In genomic region chr1:27476222-27476621, GRCh38 we compare ENCODE assay signal across 15 cellular contexts. TPM values are rescaled to one million over a fixed set of nuclear protein-coding genes. Genes with fewer than 3 reads are reported as not detected.
DNase-seq lines count a peak whose midpoint lies in the region; ATAC-seq, FAIRE-seq and TF ChIP-seq lines count a peak whose summit lies in the region.
"Had no signal": no experiment of that assay in that cellular context is flagged by ENCODE, and none has a peak within 500 bp of the region (broad histone marks: within the 10 kb centered on the region; RNA-seq: fewer than 3 reads in every experiment).

No MANE protein-coding gene starts in this region.

- H3K9me3 Mint-ChIP-seq in brain, result peaks cover 0 to 3% (median 0%) of the 10 kb centered on the region in 5 experiments

- peak; percentile 31 for ATAC-seq in sciatic nerve
- ATAC-seq in GM19023 (IDR thresholded peaks at IDR 0.05; ENCODE audit: unreplicated experiment), result no peak

- peaks cover 34% of the 10 kb centered on the region for H3K4me1 Mint-ChIP-seq in brain

- peak; percentile 48 for DNase-seq in activated CD8-positive, alpha-beta memory T cell treated with anti-CD3 and anti-CD28 coated beads for 24 hours
- no peak for DNase-seq in activated CD8-positive, alpha-beta memory T cell treated with anti-CD3 and anti-CD28 coated beads, Interleukin-2, amount 50 U/mL, for 4 hours
- DNase-seq in GM18507 (ENCODE audit: extremely low spot score, insufficient read length, low read depth) (no peak), sciatic nerve (ENCODE audit: low spot score) (no peak), foreskin fibroblast (no peak), NCI-H2227 (lab: John Stamatoyannopoulos, UW; ENCODE audit: unreplicated experiment) (no peak)
- DNase-seq: MV-4-11, NCI-H510A, occipital lobe had no signal

- H3K27ac Mint-ChIP-seq in brain, result peak overlapping the region in 3 of 5 experiments; percentile 59 to 61 (median 59)

- no peak overlapping the region for H3K4me3 Mint-ChIP-seq in brain

- peak; percentile 65 for FAIRE-seq in GM18507 (lab: Jason Lieb, UNC)

- H3K36me3 Mint-ChIP-seq in brain, result peaks cover 60% of the 10 kb centered on the region

- H3K4me3 ChIP-seq in foreskin fibroblast (ENCODE audit: low read depth in 1 of 2, low read length in 2 of 2), result no peak overlapping the region
- H3K4me3 ChIP-seq: ascending aorta, lung, smooth muscle cell, tibial nerve had no signal

- intact Hi-C loops in sciatic nerve (cut with DNase I), result no loop called here

- TF ChIP-seq CTCF in brain (conservative IDR thresholded peaks at IDR 0.05) (no peak), foreskin fibroblast (IDR thresholded peaks at IDR 0.05; ENCODE audit: low read depth, low read length) (no peak)

- no peaks in the 10 kb centered on the region for H3K27me3 Mint-ChIP-seq in brain

RNA-seq across cellular contexts. Expression of gene WASF2, which starts 13.7 kb away (rescaled TPM):
- 98.5 TPM for polyA plus RNA-seq in brain (ENCODE audit: insufficient read depth, low read depth, low replicate concordance)
- 183 TPM for total RNA-seq in sciatic nerve
